ENCODE assay signal across 8 cellular contexts in the genomic region with DNA sequence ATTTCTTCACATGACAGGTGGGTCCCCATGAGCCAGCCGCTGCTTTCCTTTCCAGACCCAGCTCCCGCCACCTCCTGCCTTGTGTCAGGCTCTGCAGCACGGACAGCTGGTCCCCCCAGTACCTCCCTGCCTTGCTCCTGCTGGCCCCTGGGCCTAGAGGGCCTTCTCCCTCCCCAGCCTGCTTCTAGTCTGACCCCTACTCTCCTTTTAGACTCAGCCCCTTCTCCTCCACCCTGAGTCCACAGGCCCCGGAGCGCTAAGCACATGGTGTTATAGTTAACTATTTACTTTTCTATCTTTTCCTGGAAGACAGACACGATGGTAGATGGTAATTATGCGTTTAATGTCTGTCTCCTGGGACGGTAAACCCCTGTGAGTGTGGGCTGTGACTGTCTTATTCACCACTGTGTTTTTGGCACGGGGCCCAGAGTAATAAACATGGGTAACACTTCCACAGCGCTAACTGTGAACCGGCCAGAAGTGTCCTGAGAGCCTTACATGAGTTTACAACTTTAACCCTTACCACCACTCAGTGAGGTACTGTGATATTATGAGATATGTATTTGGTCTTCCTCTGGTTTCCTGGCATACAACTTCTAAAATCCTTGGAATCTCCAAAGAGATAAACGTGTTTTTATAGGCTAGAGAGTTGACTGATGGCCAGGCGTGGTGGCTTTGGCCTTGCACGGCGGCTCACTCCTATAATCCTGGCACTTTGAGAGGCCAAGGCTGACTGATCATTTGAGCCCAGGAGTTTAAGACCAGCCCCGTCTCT. TPM values are rescaled to one million over a fixed set of nuclear protein-coding genes. Genes with fewer than 3 reads are reported as not detected.
DNase-seq lines count a peak whose midpoint lies in the region; ATAC-seq and TF ChIP-seq lines count a peak whose summit lies in the region.

No MANE protein-coding gene starts in this region.

- CTCF ChIA-PET in RWPE1 (lab: Yijun Ruan, JAX): interaction anchor here (0.5 to 0.6 kb wide), 2 partner anchors 17 to 127 kb away, joined by 3 to 4 read pairs; no protein-coding TSS in a partner anchor

- H3K4me3 ChIP-seq in skeletal muscle tissue (ENCODE audit: low read length in 3 of 3): no peak overlapping the region

- peaks cover 13 to 21% (median 15%) of the 10 kb centered on the region in 3 donors for H3K36me3 ChIP-seq in skeletal muscle tissue (ENCODE audit: control insufficient read depth in 3 of 3, insufficient read depth in 3 of 3, low read length in 3 of 3)

- POLR2A ChIA-PET in RWPE1 (lab: Yijun Ruan, JAX; ENCODE audit: low non-redundant PET): no interaction called here

- H3K9ac ChIP-seq in skeletal muscle tissue (ENCODE audit: low read depth in 1 of 3, low read length in 3 of 3): peak overlapping the region in 2 of 3 donors; percentile 55 to 57

- H3K27me3 ChIP-seq in foreskin keratinocyte (no peaks in the 10 kb centered on the region), skeletal muscle tissue (ENCODE audit: control insufficient read depth in 3 of 3, insufficient read depth in 3 of 3, low read length in 3 of 3) (no peaks in the 10 kb centered on the region)

- H3K9me3 ChIP-seq in skeletal muscle tissue (ENCODE audit: control insufficient read depth in 3 of 3, low read length in 3 of 3): no peaks in the 10 kb centered on the region

- no peaks in the 10 kb centered on the region for H3K4me1 ChIP-seq in foreskin keratinocyte
- peaks cover 39 to 50% (median 46%) of the 10 kb centered on the region in 3 donors for H3K4me1 ChIP-seq in skeletal muscle tissue (ENCODE audit: control insufficient read depth in 3 of 3, insufficient read depth in 3 of 3, low read length in 3 of 3)

- TF ChIP-seq CTCF in RWPE1 (conservative IDR thresholded peaks at IDR 0.05; ENCODE audit: low read depth) (no peak), foreskin keratinocyte (conservative IDR thresholded peaks at IDR 0.05) (no peak), GM13976 (IDR thresholded peaks at IDR 0.05; ENCODE audit: borderline replicate concordance, control extremely low read depth, extremely low read depth, insufficient read depth, missing control alignments) (no peak)

- in situ Hi-C loops in Caki2 (cut with HindIII; ENCODE audit: low pct_unique_long_range_greater_than_20kb, low sequenced_read_pairs): no loop called here
- in situ Hi-C loops in GM13976 (cut with MboI; ENCODE audit: low sequenced_read_pairs, unreplicated experiment): no loop called here

- peak overlapping the region; percentile 71 for H3K27ac ChIP-seq in RWPE1
- H3K27ac ChIP-seq in foreskin keratinocyte: no peak overlapping the region
- H3K27ac ChIP-seq in skeletal muscle tissue (ENCODE audit: low read depth, low read length): peak overlapping the region; percentile 59

- DNase-seq in Caki2 (ENCODE audit: low read depth) (peak; percentile 86), LHCN-M2 (ENCODE audit: low read depth) (peak; percentile 75), RWPE1 (ENCODE audit: low spot score) (peak; percentile 34), foreskin keratinocyte (peak in 1 of 2 donors; percentile 47), GM13976 (ENCODE audit: low spot score) (no peak), Ammon's horn (ENCODE audit: low spot score) (no peak)

- ATAC-seq in foreskin keratinocyte: peak; percentile 69
- ATAC-seq in HG02973 (IDR thresholded peaks at IDR 0.05; ENCODE audit: unreplicated experiment): no peak

RNA-seq across cellular contexts. Expression of gene DGLUCY, which starts 41.2 kb away (rescaled TPM):
- total RNA-seq in Caki2 (2014; rRNA removed; shearing (Covaris generic); ENCODE audit: low replicate concordance): 15.5 and 25.5 TPM in 2 replicates
- total RNA-seq in LHCN-M2 (2014; rRNA removed): 33.9 and 34.8 TPM in 2 replicates
- 23.7 TPM for polyA plus RNA-seq in LHCN-M2 (2012)
- total RNA-seq in foreskin keratinocyte: 29.8 and 33.2 TPM in 2 replicates
- 18.2 and 18.8 TPM in 2 replicates for polyA plus RNA-seq in foreskin keratinocyte
- 49.6 TPM for total RNA-seq in skeletal muscle tissue

Comparison
In these comparisons a context has a peak if more than half of its experiments do, and no peak if none do; other contexts are left out.
1. DNase-seq: peak in Caki2 (single experiment), LHCN-M2 (single experiment) and RWPE1 (single experiment); none in GM13976 (single experiment) and Ammon's horn (single experiment).